ENCODE assay signal across 13 cellular contexts in the genomic region with DNA sequence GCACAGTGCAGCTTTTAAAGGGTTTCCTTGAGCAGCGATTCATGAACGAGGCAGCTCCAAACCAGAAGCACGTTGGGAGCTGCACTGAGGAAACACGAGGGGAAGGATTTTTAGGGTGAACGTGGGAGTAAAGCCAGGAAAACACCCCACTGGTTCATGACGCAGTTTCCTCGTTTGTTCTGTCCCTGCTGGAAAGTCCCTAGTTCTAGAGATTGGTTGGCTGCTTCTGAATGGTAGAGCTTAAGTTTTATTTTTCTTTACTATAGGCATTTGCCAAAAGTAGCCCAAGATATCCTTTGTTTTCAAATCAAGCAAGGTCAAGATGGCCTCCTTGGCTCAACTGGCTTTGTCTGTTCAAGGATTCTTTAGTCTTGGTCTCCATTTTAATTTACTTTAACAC.
A peak's percentile ranks its signal among the peaks of the same experiment; 100 is the strongest.
DNase-seq lines count a peak whose midpoint lies in the region; ATAC-seq and TF ChIP-seq lines count a peak whose summit lies in the region.
"Had no signal": no experiment of that assay in that cellular context is flagged by ENCODE, and none has a peak within 500 bp of the region (broad histone marks: within the 10 kb centered on the region; RNA-seq: fewer than 3 reads in every experiment).

No MANE protein-coding gene starts in this region.

- H3K36me3 ChIP-seq in CD4-positive, CD25-positive, alpha-beta regulatory T cell (ENCODE audit: control insufficient read depth, insufficient read depth, low read length), result peaks cover 42% of the 10 kb centered on the region
- H3K36me3 ChIP-seq in psoas muscle (ENCODE audit: insufficient read depth in 1 of 2, low read depth in 1 of 2) (peaks cover 3 to 57% of the 10 kb centered on the region in 2 donors), right lobe of liver (peaks cover 0 to 54% (median 16%) of the 10 kb centered on the region in 4 donors)

- H3K4me3 ChIP-seq in CD4-positive, CD25-positive, alpha-beta regulatory T cell (ENCODE audit: low read depth, low read length), result no peak overlapping the region
- no peak overlapping the region for H3K4me3 ChIP-seq in psoas muscle
- no peak overlapping the region for H3K4me3 ChIP-seq in right lobe of liver
- H3K4me3 ChIP-seq: GM23248, heart right ventricle, left ventricle myocardium inferior, PC-9 had no signal

- peak overlapping the region; percentile 58 for H3K27ac ChIP-seq in CD4-positive, CD25-positive, alpha-beta regulatory T cell (ENCODE audit: insufficient read depth, low read length, poor library complexity, severe bottlenecking)
- peak overlapping the region; percentile 77 for H3K27ac ChIP-seq in psoas muscle
- no peak overlapping the region for H3K27ac ChIP-seq in right lobe of liver
- H3K27ac ChIP-seq: C4-2B, GM23248, left ventricle myocardium inferior, PC-9 had no signal

- H3K27me3 Mint-ChIP-seq in CD4-positive, CD25-positive, alpha-beta regulatory T cell, result no peaks in the 10 kb centered on the region
- no peaks in the 10 kb centered on the region for H3K27me3 Mint-ChIP-seq in activated naive CD4-positive, alpha-beta T cell treated with anti-CD3 and anti-CD28 coated beads, Interleukin-2, amount 10 ng/mL, durations not matched to agents 7 days and 5 days

- H3K4me1 ChIP-seq in CD4-positive, CD25-positive, alpha-beta regulatory T cell (ENCODE audit: control insufficient read depth, insufficient read depth, low read length, poor library complexity, severe bottlenecking), result peaks cover 44% of the 10 kb centered on the region
- H3K4me1 ChIP-seq in psoas muscle (peaks cover 6% of the 10 kb centered on the region), right lobe of liver (peaks cover 0 to 10% (median 4%) of the 10 kb centered on the region in 4 donors)

- no peak for ATAC-seq in CD4-positive, CD25-positive, alpha-beta regulatory T cell (ENCODE audit: low read depth in 2 of 2)
- ATAC-seq in GM18505 (IDR thresholded peaks at IDR 0.05; ENCODE audit: unreplicated experiment) (no peak), psoas muscle (no peak), right lobe of liver (no peak), GM18520 (IDR thresholded peaks at IDR 0.05; ENCODE audit: unreplicated experiment) (no peak)
- ATAC-seq: heart right ventricle had no signal

- no peaks in the 10 kb centered on the region for H3K27me3 ChIP-seq in CD4-positive, CD25-positive, alpha-beta regulatory T cell (ENCODE audit: control insufficient read depth, insufficient read depth, low read length)
- H3K27me3 ChIP-seq in psoas muscle (ENCODE audit: insufficient read depth in 3 of 3, low read length in 2 of 3) (no peaks in the 10 kb centered on the region), right lobe of liver (no peaks in the 10 kb centered on the region)
- H3K27me3 ChIP-seq: heart right ventricle had no signal

- H3K4me3 Mint-ChIP-seq in CD4-positive, CD25-positive, alpha-beta regulatory T cell, result peak overlapping the region in 2 of 4 donors; percentile 45 to 46
- no peak overlapping the region for H3K4me3 Mint-ChIP-seq in activated naive CD4-positive, alpha-beta T cell treated with anti-CD3 and anti-CD28 coated beads, Interleukin-2, amount 10 ng/mL, durations not matched to agents 7 days and 5 days

- H3K27ac Mint-ChIP-seq in CD4-positive, CD25-positive, alpha-beta regulatory T cell, result peak overlapping the region; percentile 56 to 92 (median 80)
- H3K27ac Mint-ChIP-seq in activated naive CD4-positive, alpha-beta T cell treated with anti-CD3 and anti-CD28 coated beads, Interleukin-2, amount 10 ng/mL, durations not matched to agents 7 days and 5 days, result peak overlapping the region; percentile 14

- CTCF ChIA-PET in activated naive CD4-positive, alpha-beta T cell treated with anti-CD3 and anti-CD28 coated beads, Interleukin-2, amount 10 ng/mL, durations not matched to agents 7 days and 5 days (lab: Charles Lee), result no interaction called here

- TF ChIP-seq POLR2A in GM18505 (IDR thresholded peaks at IDR 0.05; ENCODE audit: borderline replicate concordance, extremely low read depth, insufficient read depth, insufficient read length) (peak; percentile 21), right lobe of liver (IDR thresholded peaks at IDR 0.05) (no peak)

- TF ChIP-seq CTCF in psoas muscle (IDR thresholded peaks at IDR 0.05) (no peak), right lobe of liver (IDR thresholded peaks at IDR 0.05) (no peak)

- peaks cover 20 to 75% (median 53%) of the 10 kb centered on the region in 4 donors for H3K4me1 Mint-ChIP-seq in CD4-positive, CD25-positive, alpha-beta regulatory T cell
- peaks cover 37% of the 10 kb centered on the region for H3K4me1 Mint-ChIP-seq in activated naive CD4-positive, alpha-beta T cell treated with anti-CD3 and anti-CD28 coated beads, Interleukin-2, amount 10 ng/mL, durations not matched to agents 7 days and 5 days

- intact Hi-C loops in psoas muscle (cut with DNase I), result no loop called here
- intact Hi-C loops in right lobe of liver (cut with DNase I), result no loop called here

- peak; percentile 16 to 31 (median 17) for DNase-seq in CD4-positive, CD25-positive, alpha-beta regulatory T cell
- DNase-seq in activated naive CD4-positive, alpha-beta T cell treated with anti-CD3 and anti-CD28 coated beads, Interleukin-2, amount 10 ng/mL, durations not matched to agents 7 days and 5 days, result no peak
- DNase-seq in psoas muscle, result no peak
- no peak for DNase-seq in GDM1 (lab: John Stamatoyannopoulos, UW)
- no peak for DNase-seq in right lobe of liver
- DNase-seq in cortex of kidney (lab: John Stamatoyannopoulos, UW), result no peak
- DNase-seq: heart right ventricle, left ventricle myocardium inferior, PC-9 had no signal

- peaks cover 59% of the 10 kb centered on the region for H3K36me3 Mint-ChIP-seq in CD4-positive, CD25-positive, alpha-beta regulatory T cell
- peaks cover 70% of the 10 kb centered on the region for H3K36me3 Mint-ChIP-seq in activated naive CD4-positive, alpha-beta T cell treated with anti-CD3 and anti-CD28 coated beads, Interleukin-2, amount 10 ng/mL, durations not matched to agents 7 days and 5 days

- no peaks in the 10 kb centered on the region for H3K9me3 ChIP-seq in CD4-positive, CD25-positive, alpha-beta regulatory T cell (ENCODE audit: control insufficient read depth in 2 of 2, low read length in 2 of 2)
- H3K9me3 ChIP-seq in psoas muscle (no peaks in the 10 kb centered on the region), right lobe of liver (no peaks in the 10 kb centered on the region)
- H3K9me3 ChIP-seq: heart right ventricle, left ventricle myocardium inferior had no signal

- no peaks in the 10 kb centered on the region for H3K9me3 Mint-ChIP-seq in CD4-positive, CD25-positive, alpha-beta regulatory T cell
- no peaks in the 10 kb centered on the region for H3K9me3 Mint-ChIP-seq in activated naive CD4-positive, alpha-beta T cell treated with anti-CD3 and anti-CD28 coated beads, Interleukin-2, amount 10 ng/mL, durations not matched to agents 7 days and 5 days

- 66 to 81% (median 78%) methylated on average over 7 of the region's 7 CpGs for WGBS in psoas muscle, 3 donors
- WGBS in right lobe of liver (ENCODE audit: insufficient coverage, low coverage, low lambda C conversion rate, missing lambda C conversion rate), result 65% methylated on average over 5 of the region's 7 CpGs

Comparison
In these comparisons a context has a peak if more than half of its experiments do, and no peak if none do; other contexts are left out.
1. DNase-seq: peak in CD4-positive, CD25-positive, alpha-beta regulatory T cell (3 of 3); none in activated naive CD4-positive, alpha-beta T cell treated with anti-CD3 and anti-CD28 coated beads, Interleukin-2, amount 10 ng/mL, durations not matched to agents 7 days and 5 days (single experiment), psoas muscle (0 of 2), GDM1 (single experiment), right lobe of liver (0 of 3) and cortex of kidney (single experiment).
2. H3K27ac ChIP-seq: peak in CD4-positive, CD25-positive, alpha-beta regulatory T cell (single experiment) and psoas muscle (single experiment); none in right lobe of liver (0 of 3).